ENCODE assay signal across 8 cellular contexts in genomic region chr3:52685705-52686691, GRCh38. TPM values are rescaled to one million over a fixed set of nuclear protein-coding genes. Genes with fewer than 3 reads are reported as not detected.
DNase-seq lines count a peak whose midpoint lies in the region; ATAC-seq and TF ChIP-seq lines count a peak whose summit lies in the region.

Gene GNL3 (plus strand): TSS chr3:52686032. CDS start chr3:52686093, 61 bp downstream.
Gene PBRM1 (minus strand): TSS chr3:52685913.

- H3K27me3 ChIP-seq in esophagus squamous epithelium = no peaks in the 10 kb centered on the region

- H3K36me3 ChIP-seq in esophagus squamous epithelium = peaks cover 14 to 42% (median 27%) of the 10 kb centered on the region in 3 donors

- DNase-seq in DMS79 (lab: John Stamatoyannopoulos, UW) (peak; percentile 66), KG1 (lab: John Stamatoyannopoulos, UW) (peak; percentile 90), RPMI7951 (ENCODE audit: low read depth) (peak; percentile 95), activated T-helper 1 cell treated with Interleukin-2 at 50 U/mL for 16 hours (ENCODE audit: low read depth) (peak; percentile 89), esophagus squamous epithelium (lab: John Stamatoyannopoulos, UW) (peak; percentile 68), myocyte (ENCODE audit: low read depth) (peak; percentile 96)
- peak; percentile 81 to 90 for DNase-seq in stimulated activated CD8-positive, alpha-beta memory T cell treated with anti-CD3 and anti-CD28 coated beads, Interleukin-7, amount 100 ng/mL, for 4 hours (ENCODE audit: low read depth in 2 of 2)

- intact Hi-C loops in esophagus squamous epithelium (cut with DNase I) = loop anchor here (10.0 kb wide), 1 partner anchor 151 kb away; the partner anchor contains the start of genes NT5DC2 and UQCC5

- H3K27ac ChIP-seq in esophagus squamous epithelium = peak within 1 kb of the TSS; percentile 91 to 100 (median 97)

- H3K9me3 ChIP-seq in esophagus squamous epithelium = no peaks in the 10 kb centered on the region

- peak; percentile 52 for ATAC-seq in GM21717 (IDR thresholded peaks at IDR 0.05; ENCODE audit: unreplicated experiment)

- peaks cover 11 to 79% (median 40%) of the 10 kb centered on the region in 3 donors for H3K4me1 ChIP-seq in esophagus squamous epithelium

- WGBS in esophagus squamous epithelium, 2 donors = 0% methylated on average over 20 to 49 of the region's 82 CpGs

- peak in 2 of 6 experiments; percentile 2 to 15 for TF ChIP-seq CTCF in esophagus squamous epithelium (IDR thresholded peaks at IDR 0.05)

- peak within 1 kb of the TSS; percentile 49 to 90 (median 72) for H3K4me3 ChIP-seq in esophagus squamous epithelium

- TF ChIP-seq POLR2A in esophagus squamous epithelium (IDR thresholded peaks at IDR 0.05) = peak in 3 of 4 donors; percentile 63 to 85 (median 82)

RNA-seq across cellular contexts. Expression of gene GNL3, which starts in this region (rescaled TPM):
- 129 and 147 TPM in 2 replicates for total RNA-seq in RPMI7951 (2014; rRNA removed; shearing (Covaris generic))
- total RNA-seq in esophagus squamous epithelium (100 to 1,000 TPM in 3 of 4 donors, 10 to 100 TPM in 1; 95.8 to 184 (median 112) TPM), myocyte (125 and 153 TPM in 2 replicates)
- 44.1 TPM for polyA plus RNA-seq in myocyte (2012)

RNA-seq across cellular contexts. Expression of gene PBRM1, which starts in this region (rescaled TPM):
- 38.9 and 51.4 TPM in 2 replicates for total RNA-seq in RPMI7951 (2014; rRNA removed; shearing (Covaris generic))
- total RNA-seq in esophagus squamous epithelium (10 to 100 TPM; 34.0 to 76.4 (median 63.7) TPM), myocyte (54.0 and 58.2 TPM in 2 replicates)
- 17.8 TPM for polyA plus RNA-seq in myocyte (2012)

Comparison
In these comparisons a context has a peak if more than half of its experiments do, and no peak if none do; other contexts are left out.
1. Peak in every context shown above with its lines: DNase-seq, ATAC-seq, H3K4me3 ChIP-seq and H3K27ac ChIP-seq.